15 cellular contexts compared by ENCODE assay signal in the genomic region with DNA sequence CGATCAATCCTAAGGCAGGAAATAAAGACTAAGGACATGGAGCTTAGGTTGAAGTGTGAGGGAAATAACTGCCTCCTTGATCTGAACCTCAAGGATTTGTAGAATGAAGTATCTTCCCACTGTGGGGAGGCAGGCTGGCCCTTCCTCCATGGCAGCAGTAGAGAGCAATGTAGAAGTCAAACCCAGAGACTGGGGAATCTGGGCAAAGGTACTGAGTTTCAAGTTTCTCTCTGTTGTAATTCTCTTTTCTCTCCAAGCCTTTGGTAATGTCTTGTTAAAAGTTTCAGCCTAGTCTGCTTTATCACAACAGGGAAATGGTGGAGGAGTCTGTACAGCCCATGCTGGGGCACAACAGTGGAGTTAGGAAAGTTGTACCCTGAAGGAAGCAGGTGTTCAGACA. TPM values are rescaled to one million over a fixed set of nuclear protein-coding genes. Genes with fewer than 3 reads are reported as not detected.
DNase-seq lines count a peak whose midpoint lies in the region; ATAC-seq, FAIRE-seq and TF ChIP-seq lines count a peak whose summit lies in the region.
"Had no signal": no experiment of that assay in that cellular context is flagged by ENCODE, and none has a peak within 500 bp of the region (broad histone marks: within the 10 kb centered on the region; RNA-seq: fewer than 3 reads in every experiment).

No MANE protein-coding gene starts in this region.

- peak overlapping the region; percentile 92 for H4K91ac ChIP-seq in H1 (replicated peaks; ENCODE audit: insufficient read length, low read length)
- H4K91ac ChIP-seq in mesenchymal stem cell (ENCODE audit: low read length) = no peak overlapping the region

- peak overlapping the region; percentile 97 for H3K27ac Mint-ChIP-seq in GM23338

- TF ChIP-seq CTCF in GM23338 (conservative IDR thresholded peaks at IDR 0.05; ENCODE audit: low read depth in 2 of 2) (no peak), H1 (IDR thresholded peaks at IDR 0.05; ENCODE audit: control extremely low read depth in 1 of 3, insufficient read depth in 1 of 3, low read depth in 1 of 3, low read length in 3 of 3) (no peak)

- H4K8ac ChIP-seq in H1 (ENCODE audit: extremely low read depth, insufficient read depth, low read length) (no peak overlapping the region), mesenchymal stem cell (ENCODE audit: low read length) (peak overlapping the region; percentile 12)

- H2BK5ac ChIP-seq in H1 (ENCODE audit: low read depth, low read length) (peak overlapping the region; percentile 83; the same call in 1 of the 2 replicates), mesenchymal stem cell (ENCODE audit: low read depth, low read length, poor library complexity, severe bottlenecking) (no peak overlapping the region)

- H3K9me3 ChIP-seq in H1 (ENCODE audit: insufficient read depth in 2 of 2, low read depth in 1 of 2, low read length in 1 of 2) (peaks cover 0 to 6% of the 10 kb centered on the region in 2 experiments; a peak in 1 of 4 replicates), mesenchymal stem cell (ENCODE audit: control insufficient read depth, low read length) (no peaks in the 10 kb centered on the region), subcutaneous abdominal adipose tissue (ENCODE audit: control insufficient read depth in 5 of 5, low read length in 5 of 5) (no peaks in the 10 kb centered on the region)

- H3K79me2 ChIP-seq in GM23338 (replicated peaks; ENCODE audit: insufficient read depth) (no peaks in the 10 kb centered on the region), H1 (ENCODE audit: control insufficient read depth in 1 of 2, insufficient read depth in 2 of 2, low read length in 2 of 2) (no peaks in the 10 kb centered on the region)

- no peak for FAIRE-seq in H1 (lab: Jason Lieb, UNC)
- FAIRE-seq: A204.1, GM19239 had no signal

- H3K14ac ChIP-seq in H1 (ENCODE audit: insufficient read length) = no peak overlapping the region
- H3K14ac ChIP-seq in mesenchymal stem cell (ENCODE audit: low read length in 2 of 2) = no peak overlapping the region

- no peak overlapping the region for H3K23ac ChIP-seq in H1 (ENCODE audit: insufficient read length)
- H3K23ac ChIP-seq in mesenchymal stem cell (ENCODE audit: low read length in 2 of 2) = no peak overlapping the region

- no peaks in the 10 kb centered on the region; the same call in 1 of the 2 replicates for H3K23me2 ChIP-seq in H1 (ENCODE audit: low read depth, low read length)

- ATAC-seq in GM23338 (no peak), GM18870 (IDR thresholded peaks at IDR 0.05; ENCODE audit: unreplicated experiment) (no peak)

- H4K5ac ChIP-seq in H1 (ENCODE audit: insufficient read length, low read depth, low read length) = peak overlapping the region; percentile 54

- H3K27me3 ChIP-seq in GM23338 (ENCODE audit: insufficient read depth) = no peaks in the 10 kb centered on the region
- no peaks in the 10 kb centered on the region; a peak in 1 of 7 replicates for H3K27me3 ChIP-seq in H1 (replicated peaks in 1 of 4; ENCODE audit: control insufficient read depth in 3 of 4, extremely low read depth in 1 of 4, insufficient read depth in 3 of 4, low read length in 3 of 4)
- no peaks in the 10 kb centered on the region for H3K27me3 ChIP-seq in mesenchymal stem cell (ENCODE audit: control insufficient read depth in 1 of 2, insufficient read depth in 1 of 2, low read length in 2 of 2)
- H3K27me3 ChIP-seq in subcutaneous abdominal adipose tissue (ENCODE audit: control insufficient read depth in 5 of 5, insufficient read depth in 4 of 5, low read length in 5 of 5) = no peaks in the 10 kb centered on the region
- H3K27me3 ChIP-seq: BLaER1 treated with 17β-estradiol and CSF1 and Interleukin-3, amounts not matched to agents 10 nM and 100 nM had no signal

- WGBS in H1 (ENCODE audit: extremely low coverage in 1 of 2, insufficient coverage in 1 of 2, insufficient read length in 1 of 2, insufficient replicate concordance in 2 of 2, low coverage in 1 of 2, low lambda C conversion rate in 2 of 2, missing lambda C conversion rate in 1 of 2), 2 experiments = 79% methylated on average over 1 of the region's 1 CpG; no CpG with 5 or more reads in 1 of the 2 experiments
- 93% methylated on average over 1 of the region's 1 CpG for WGBS in mesenchymal stem cell

- H3K36me3 ChIP-seq in GM23338 (ENCODE audit: insufficient read depth) (no peaks in the 10 kb centered on the region), H1 (ENCODE audit: control insufficient read depth in 2 of 4, insufficient read depth in 4 of 4, low read length in 3 of 4) (no peaks in the 10 kb centered on the region; a peak in 1 of 8 replicates), mesenchymal stem cell (ENCODE audit: control insufficient read depth in 1 of 2, insufficient read depth in 2 of 2, low read depth in 1 of 2, low read length in 2 of 2) (no peaks in the 10 kb centered on the region), subcutaneous abdominal adipose tissue (ENCODE audit: control insufficient read depth in 5 of 5, insufficient read depth in 5 of 5, low read length in 5 of 5) (no peaks in the 10 kb centered on the region)
- H3K36me3 ChIP-seq: BLaER1 treated with 17β-estradiol and CSF1 and Interleukin-3, amounts not matched to agents 10 nM and 100 nM; HAP-1 had no signal

- peaks cover 44% of the 10 kb centered on the region for H3K4me1 Mint-ChIP-seq in GM23338

- TF ChIP-seq EP300 in H1 (IDR thresholded peaks at IDR 0.05; ENCODE audit: borderline replicate concordance in 1 of 2, low read depth in 2 of 2, low read length in 2 of 2) = no peak

- H2AFZ ChIP-seq in GM23338 = no peak overlapping the region
- H2AFZ ChIP-seq in H1 (ENCODE audit: low read length) = no peak overlapping the region
- no peak overlapping the region for H2AFZ ChIP-seq in mesenchymal stem cell (ENCODE audit: low read depth, low read length)

- H2BK12ac ChIP-seq in H1 (ENCODE audit: low read depth, low read length) (peak overlapping the region; percentile 89), mesenchymal stem cell (ENCODE audit: low read length in 2 of 2) (peak overlapping the region; percentile 55 to 63)

- H3K4ac ChIP-seq in H1 (replicated peaks; ENCODE audit: insufficient read length, low read depth, low read length) = peak overlapping the region; percentile 34
- H3K4ac ChIP-seq in mesenchymal stem cell (ENCODE audit: low read depth in 1 of 2, low read length in 2 of 2) = no peak overlapping the region

- H3K27ac ChIP-seq in GM23338 (ENCODE audit: low read depth) (peak overlapping the region; percentile 100), H1 (ENCODE audit: low read depth, low read length) (no peak overlapping the region), mesenchymal stem cell (ENCODE audit: low read length, poor library complexity, severe bottlenecking) (no peak overlapping the region), subcutaneous abdominal adipose tissue (ENCODE audit: low read depth, low read length) (peak overlapping the region; percentile 95)

- H3F3A ChIP-seq in GM23338 (replicated peaks; ENCODE audit: low read depth) = peaks cover 11% of the 10 kb centered on the region

- H3K9me3 Mint-ChIP-seq in GM23338 = peaks cover 22% of the 10 kb centered on the region

- H3K4me1 ChIP-seq in GM23338 (ENCODE audit: insufficient read depth) (peaks cover 22% of the 10 kb centered on the region), H1 (replicated peaks in 1 of 4; ENCODE audit: control insufficient read depth in 3 of 4, insufficient read depth in 4 of 4, low read length in 3 of 4) (peaks cover 5 to 25% (median 16%) of the 10 kb centered on the region in 4 experiments; a peak in 6 of 7 replicates), mesenchymal stem cell (ENCODE audit: control insufficient read depth, insufficient read depth, low read depth, low read length) (peaks cover 12% of the 10 kb centered on the region), subcutaneous abdominal adipose tissue (ENCODE audit: control insufficient read depth in 5 of 5, insufficient read depth in 5 of 5, low read length in 5 of 5) (peaks cover 11 to 74% (median 52%) of the 10 kb centered on the region in 5 donors)

- H3K36me3 Mint-ChIP-seq in GM23338 (ENCODE audit: low read depth) = peaks cover 44% of the 10 kb centered on the region

- DNase-seq in GM23338 (ENCODE audit: low spot score) = no peak
- no peak for DNase-seq in H1 (ENCODE audit: low read depth in 1 of 2, low spot score in 2 of 2)
- no peak for DNase-seq in mesenchymal stem cell
- no peak for DNase-seq in activated CD4-positive, alpha-beta T cell treated with anti-CD3 and anti-CD28 coated beads, Interleukin-2, amount 50 U/mL, for 4 hours
- no peak for DNase-seq in UCSD-AML1 (lab: John Stamatoyannopoulos, UW; ENCODE audit: unreplicated experiment)
- DNase-seq: NCI-H1417, NCI-H1930, OCI-M1, SIG-M5 had no signal

- H3K4me3 ChIP-seq in GM23338 (no peak overlapping the region), H1 (ENCODE audit: extremely low read depth in 1 of 4, insufficient read depth in 2 of 4, low read depth in 3 of 4, low read length in 4 of 4) (no peak overlapping the region), mesenchymal stem cell (ENCODE audit: insufficient read depth in 1 of 2, low read depth in 1 of 2, low read length in 2 of 2) (no peak overlapping the region), subcutaneous abdominal adipose tissue (ENCODE audit: low read depth in 1 of 5, low read length in 5 of 5) (peak overlapping the region in 1 of 5 donors; percentile 9)
- H3K4me3 ChIP-seq: BLaER1 treated with 17β-estradiol and CSF1 and Interleukin-3, amounts not matched to agents 10 nM and 100 nM; HAP-1 had no signal

- peak overlapping the region; percentile 27 for H2BK20ac ChIP-seq in H1 (ENCODE audit: low read length)

- H2AK5ac ChIP-seq in H1 (ENCODE audit: low read depth, low read length) (peak overlapping the region; percentile 54; the same call in 1 of the 2 replicates), mesenchymal stem cell (ENCODE audit: low read length, severe bottlenecking) (no peak overlapping the region)

- H3K4me2 ChIP-seq in GM23338 (no peak overlapping the region), H1 (ENCODE audit: insufficient read depth in 1 of 2, low read depth in 2 of 2, low read length in 2 of 2) (no peak overlapping the region), mesenchymal stem cell (ENCODE audit: low read length, poor library complexity, severe bottlenecking) (no peak overlapping the region)

- H2BK15ac ChIP-seq in H1 (ENCODE audit: low read length) (no peak overlapping the region), mesenchymal stem cell (ENCODE audit: low read depth, poor library complexity, severe bottlenecking) (peak overlapping the region; percentile 95)

- H4K20me1 ChIP-seq in GM23338 (replicated peaks; ENCODE audit: insufficient read depth) (no peaks in the 10 kb centered on the region), H1 (replicated peaks in 1 of 2; ENCODE audit: control insufficient read depth in 1 of 2, insufficient read depth in 2 of 2, low read length in 2 of 2) (no peaks in the 10 kb centered on the region)
- H4K20me1 ChIP-seq: BLaER1 treated with 17β-estradiol and CSF1 and Interleukin-3, amounts not matched to agents 10 nM and 100 nM had no signal

- no peak overlapping the region for H3K56ac ChIP-seq in H1 (replicated peaks; ENCODE audit: insufficient read length, low read depth, low read length)

- no peak overlapping the region for H3K9ac ChIP-seq in H1 (replicated peaks in 1 of 4; ENCODE audit: extremely low read depth in 1 of 4, low read depth in 3 of 4, low read length in 3 of 4)
- H3K9ac ChIP-seq in mesenchymal stem cell (ENCODE audit: low read length) = no peak overlapping the region
- H3K9ac ChIP-seq in subcutaneous abdominal adipose tissue (ENCODE audit: low read length in 5 of 5) = peak overlapping the region in 4 of 5 donors; percentile 16 to 68 (median 44)
- H3K9ac ChIP-seq: BLaER1 treated with 17β-estradiol and CSF1 and Interleukin-3, amounts not matched to agents 10 nM and 100 nM had no signal

- H3K79me1 ChIP-seq in H1 (ENCODE audit: low read depth, low read length) (no peaks in the 10 kb centered on the region), mesenchymal stem cell (replicated peaks; ENCODE audit: low read length, poor library complexity, severe bottlenecking) (no peaks in the 10 kb centered on the region)

- CTCF ChIA-PET in H1 (lab: Charles Lee; ENCODE audit: partially characterized antibody) = interaction anchor here (2.1 to 6.3 kb wide), 2 partner anchors 13 to 45 kb away, joined by 16 to 53 read pairs; no protein-coding TSS in a partner anchor

- H3K18ac ChIP-seq in H1 (ENCODE audit: extremely low read depth, low read length) = peak overlapping the region; percentile 53
- H3K18ac ChIP-seq in mesenchymal stem cell (ENCODE audit: low read depth in 1 of 2, low read length in 2 of 2) = peak overlapping the region in 1 of 2 experiments; percentile 2

- POLR2A ChIA-PET in H1 (lab: Charles Lee; ENCODE audit: partially characterized antibody) = interaction anchor here (1.2 to 1.5 kb wide), 3 partner anchors 12 to 453 kb away, joined by 3 read pairs; no protein-coding TSS in a partner anchor

- peaks cover 22% of the 10 kb centered on the region for H3K9me2 ChIP-seq in GM23338 (ENCODE audit: insufficient read depth)

- TF ChIP-seq POLR2A in H1 (IDR thresholded peaks at IDR 0.05; ENCODE audit: control extremely low read depth in 1 of 2, low read depth in 2 of 2, low read length in 2 of 2) = no peak

- H3K4me3 Mint-ChIP-seq in GM23338 = no peak overlapping the region

- H3K27me3 Mint-ChIP-seq in GM23338 (ENCODE audit: insufficient read depth, low read depth, poor library complexity) = peaks cover 4% of the 10 kb centered on the region

- peak overlapping the region; percentile 89 for H2BK120ac ChIP-seq in H1 (replicated peaks; ENCODE audit: low read depth, low read length)
- peak overlapping the region; percentile 11 for H2BK120ac ChIP-seq in mesenchymal stem cell (ENCODE audit: low read depth, low read length)

- no peak for TF ChIP-seq RAD21 in H1 (IDR thresholded peaks at IDR 0.05 in 1 of 2, conservative IDR thresholded peaks at IDR 0.05 in 1 of 2; ENCODE audit: low read depth in 2 of 2, low read length in 2 of 2)

RNA-seq across cellular contexts. Expression of a gene that starts 49.5 kb away (rescaled TPM):
- 73.4 and 75.8 TPM in 2 replicates for total RNA-seq in GM23338 (2014; rRNA removed; shearing (Covaris generic))
- polyA plus RNA-seq in GM23338 (2016; fragmentation: Nextera tagmentation; extraction: Ambion mirVana) = 84.5 and 95.9 TPM in 2 replicates
- 92.2 and 94.1 TPM in 2 replicates for total RNA-seq in H1 (2021; fragmentation: NEBNext Ultra II Directional; extraction: Animal tissue kit (Norgen Biotek cat#: 25700))
- 95.6 and 169 TPM in 2 replicates for polyA plus RNA-seq in H1 (2011; rRNA removed)
- polyA plus RNA-seq in H1 (2011; cell fraction: cytosol; rRNA removed) = 168 TPM
- polyA plus RNA-seq in H1 (2011; cell fraction: nucleus; rRNA removed) = 272 TPM
- 123 to 199 TPM (median 136 TPM) in 4 replicates for polyA plus RNA-seq in H1 (2012, experiment 1 of 2)
- 86.1 TPM for polyA plus RNA-seq in H1 (2012, experiment 2 of 2)
- polyA plus RNA-seq in H1 (2013, experiment 1 of 2) = 89.5 TPM
- 118 TPM for polyA plus RNA-seq in H1 (2013, experiment 2 of 2)
- 88.1 and 122 TPM in 2 replicates for polyA minus RNA-seq in H1 (2011; rRNA and poly(A)+ RNA removed)
- 66.8 TPM for polyA minus RNA-seq in H1 (2011; cell fraction: cytosol; rRNA and poly(A)+ RNA removed)
- 175 TPM for polyA minus RNA-seq in H1 (2011; cell fraction: nucleus; rRNA and poly(A)+ RNA removed)
- 90.3 TPM for polyA plus RNA-seq in mesenchymal stem cell (2013, experiment 1 of 2)
- polyA plus RNA-seq in mesenchymal stem cell (2013, experiment 2 of 2) = 87.3 TPM

Comparison
In these comparisons a context has a peak if more than half of its experiments do, and no peak if none do; other contexts are left out.
1. H3K27ac ChIP-seq: peak in GM23338 (single experiment) and subcutaneous abdominal adipose tissue (single experiment); none in H1 (single experiment) and mesenchymal stem cell (single experiment).
2. H3K9ac ChIP-seq: peak in subcutaneous abdominal adipose tissue (4 of 5); none in H1 (0 of 4) and mesenchymal stem cell (single experiment).